9 cellular contexts compared by ENCODE assay signal in genomic region chr19:41709516-41709915, GRCh38. TPM values are rescaled to one million over a fixed set of nuclear protein-coding genes. Genes with fewer than 3 reads are reported as not detected.
"Had no signal": no experiment of that assay in that cellular context is flagged by ENCODE, and none has a peak within 500 bp of the region (broad histone marks: within the 10 kb centered on the region; RNA-seq: fewer than 3 reads in every experiment).

No MANE protein-coding gene starts in this region.

RNA-seq across cellular contexts. Expression of gene CEACAM5, which starts 1.1 kb away (rescaled TPM):
- total RNA-seq: HepG2, HT1080, IMR-90, NCI-H460, Right ventricle myocardium inferior, RPMI7951, SJCRH30 had no signal

RNA-seq across cellular contexts. Expression of gene CEACAM7, which starts 21.4 kb away (rescaled TPM):
- total RNA-seq: HepG2, HT1080, IMR-90, NCI-H460, PC-9, Peyer's patch, Right ventricle myocardium inferior, RPMI7951, SJCRH30 had no signal

RNA-seq across cellular contexts. Expression of gene CEACAM6, which starts 45.8 kb away (rescaled TPM):
- total RNA-seq: HepG2, HT1080, IMR-90, NCI-H460, Right ventricle myocardium inferior, RPMI7951, SJCRH30 had no signal
